Comparison of ENCODE assay signal across 11 cellular contexts in the genomic region with DNA sequence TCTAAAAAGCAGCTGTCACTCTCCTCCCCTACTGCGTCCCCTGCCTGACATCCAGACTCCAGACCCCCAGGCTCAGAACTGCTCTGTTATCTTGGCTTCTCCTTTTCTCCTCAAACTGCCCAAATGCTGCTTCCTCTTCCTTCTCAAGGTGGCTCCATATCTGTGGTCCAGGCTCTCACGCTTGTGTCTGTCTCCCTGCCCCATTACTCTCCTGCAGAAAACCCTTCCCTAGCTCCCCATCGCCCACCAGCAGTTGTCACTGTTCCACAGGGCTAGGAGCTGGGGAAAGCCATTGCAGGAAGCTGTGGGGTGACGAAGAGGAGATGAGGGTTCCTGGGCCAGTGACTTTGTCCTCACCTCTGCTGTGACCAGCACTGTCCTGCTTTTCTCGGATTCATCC. TPM values are rescaled to one million over a fixed set of nuclear protein-coding genes. Genes with fewer than 3 reads are reported as not detected.
A peak's percentile ranks its signal among the peaks of the same experiment; 100 is the strongest.
DNase-seq lines count a peak whose midpoint lies in the region; ATAC-seq, FAIRE-seq and TF ChIP-seq lines count a peak whose summit lies in the region.
"Had no signal": no experiment of that assay in that cellular context is flagged by ENCODE, and none has a peak within 500 bp of the region (broad histone marks: within the 10 kb centered on the region; RNA-seq: fewer than 3 reads in every experiment).

No MANE protein-coding gene starts in this region.

- H3K27me3 ChIP-seq in K562 (ENCODE audit: control insufficient read depth in 2 of 2, insufficient read depth in 2 of 2, low read length in 2 of 2): peaks cover 0 to 3% of the 10 kb centered on the region in 2 experiments; a peak in 1 of 5 replicates
- H3K27me3 ChIP-seq: gastroesophageal sphincter had no signal

- CTCF ChIA-PET in K562 (lab: Yijun Ruan, JAX; ENCODE audit: low intra/inter-chr PET ratio): interaction anchor here (0.7 to 1.6 kb wide), 2 partner anchors 182 to 192 kb away, joined by 3 read pairs; no protein-coding TSS in a partner anchor

- H3K9me3 ChIP-seq in K562 (replicated peaks; ENCODE audit: control insufficient read depth, insufficient read depth, low read depth, low read length): no peaks in the 10 kb centered on the region
- H3K9me3 ChIP-seq: gastroesophageal sphincter had no signal

- no peak overlapping the region for H3K4me2 ChIP-seq in K562 (ENCODE audit: insufficient read depth, low read length)

- ATAC-seq in K562: peak; percentile 48
- ATAC-seq: gastroesophageal sphincter, natural killer cell had no signal

- no peaks in the 10 kb centered on the region for H3K79me2 ChIP-seq in K562 (ENCODE audit: control insufficient read depth, insufficient read depth, low read length)

- H3K9ac ChIP-seq in K562 (ENCODE audit: insufficient read depth in 1 of 2, low read depth in 2 of 2, low read length in 2 of 2): no peak overlapping the region

- in situ Hi-C loops in K562 (cut with MboI): no loop called here

- POLR2A ChIA-PET in K562 (lab: Yijun Ruan, JAX): interaction anchor here (0.6 to 1.1 kb wide), 3 partner anchors 9 to 718 kb away, joined by 3 to 4 read pairs (median 3); no protein-coding TSS in a partner anchor

- H2AFZ ChIP-seq in K562 (ENCODE audit: low read depth, low read length): no peak overlapping the region

- TF ChIP-seq POLR2A in K562 (conservative IDR thresholded peaks at IDR 0.05): no peak

- no TSS peak for BruUV-seq in K562 (replicated peaks; lab: Mats Ljungman, UMichigan)

- no peaks in the 10 kb centered on the region for H3K36me3 ChIP-seq in K562 (ENCODE audit: control insufficient read depth, insufficient read depth, low read length)
- H3K36me3 ChIP-seq: gastroesophageal sphincter had no signal

- peak in 1 of 2 experiments; percentile 49; a peak in 2 of 4 replicates for TF ChIP-seq RAD21 in K562 (CRISPR knock-in tag; conservative IDR thresholded peaks at IDR 0.05 in 1 of 2, IDR thresholded peaks at IDR 0.05 in 1 of 2)

- TF ChIP-seq EP300 in K562 (IDR thresholded peaks at IDR 0.05; ENCODE audit: low read length): no peak

- no peaks in the 10 kb centered on the region for H4K20me1 ChIP-seq in K562 (replicated peaks; ENCODE audit: control insufficient read depth, insufficient read depth, low read length)

- DNase-seq in DMS53 (lab: John Stamatoyannopoulos, UW): peak; percentile 57
- DNase-seq in DMS53 treated with DMSO at 0.1 percent for 48 hours (lab: John Stamatoyannopoulos, UW; ENCODE audit: unreplicated experiment): no peak
- peak; percentile 70 for DNase-seq in HuH-7 (ENCODE audit: low spot score)
- DNase-seq in K562 (ENCODE audit: extremely low read depth in 1 of 4, low spot score in 3 of 4): no peak
- DNase-seq in lung microvascular endothelial cell (ENCODE audit: low read depth in 2 of 2): peak; percentile 38 to 67
- no peak for DNase-seq in stimulated activated CD4-positive, alpha-beta T cell treated with anti-CD3 and anti-CD28 coated beads, Interleukin-4, amount 100 ng/mL, for 4 hours
- no peak for DNase-seq in HTR-8/SVneo (ENCODE audit: insufficient read length, low spot score)
- no peak for DNase-seq in pons (ENCODE audit: low spot score)
- DNase-seq: natural killer cell had no signal

- H3K4me1 ChIP-seq in K562 (replicated peaks in 1 of 2; ENCODE audit: control insufficient read depth in 2 of 2, insufficient read depth in 2 of 2, low read length in 2 of 2): no peaks in the 10 kb centered on the region
- H3K4me1 ChIP-seq: gastroesophageal sphincter had no signal

- peak in 2 of 3 experiments; percentile 34 to 47; a peak in 4 of 6 replicates for TF ChIP-seq CTCF in K562 (IDR thresholded peaks at IDR 0.05 in 2 of 3, conservative IDR thresholded peaks at IDR 0.05 in 1 of 3; ENCODE audit: insufficient read depth in 2 of 3, low read depth in 1 of 3, low read length in 3 of 3)

- FAIRE-seq in K562 (lab: Jason Lieb, UNC): no peak
- FAIRE-seq in HTR-8/SVneo (lab: Jason Lieb, UNC): no peak

- no peaks in the 10 kb centered on the region for H3K9me1 ChIP-seq in K562 (ENCODE audit: control insufficient read depth, insufficient read depth, low read length)

- H3K4me3 ChIP-seq in K562: no peak overlapping the region
- H3K4me3 ChIP-seq: gastroesophageal sphincter had no signal

- no peak overlapping the region for H3K27ac ChIP-seq in K562 (ENCODE audit: extremely low read depth, low read depth, low read length)
- H3K27ac ChIP-seq: gastroesophageal sphincter had no signal

- 21% methylated on average over 5 of the region's 5 CpGs for WGBS in K562 (ENCODE audit: insufficient coverage, low coverage, missing lambda C conversion rate)

- intact Hi-C loops in K562 (cut with micrococcal nuclease): loop anchor here (10.0 kb wide), 1 partner anchor 89 kb away; no protein-coding TSS in a partner anchor

TF ChIP-seq in K562, 482 proteins besides CTCF, POLR2A, EP300 and RAD21:
- TF ChIP-seq ZNF668 (CRISPR knock-in tag; IDR thresholded peaks at IDR 0.05) (no peak), NR2C2 (CRISPR knock-in tag; IDR thresholded peaks at IDR 0.05) (no peak), NR2C2 (tag; IDR thresholded peaks at IDR 0.05) (no peak)
- TF ChIP-seq, protein P1, sequence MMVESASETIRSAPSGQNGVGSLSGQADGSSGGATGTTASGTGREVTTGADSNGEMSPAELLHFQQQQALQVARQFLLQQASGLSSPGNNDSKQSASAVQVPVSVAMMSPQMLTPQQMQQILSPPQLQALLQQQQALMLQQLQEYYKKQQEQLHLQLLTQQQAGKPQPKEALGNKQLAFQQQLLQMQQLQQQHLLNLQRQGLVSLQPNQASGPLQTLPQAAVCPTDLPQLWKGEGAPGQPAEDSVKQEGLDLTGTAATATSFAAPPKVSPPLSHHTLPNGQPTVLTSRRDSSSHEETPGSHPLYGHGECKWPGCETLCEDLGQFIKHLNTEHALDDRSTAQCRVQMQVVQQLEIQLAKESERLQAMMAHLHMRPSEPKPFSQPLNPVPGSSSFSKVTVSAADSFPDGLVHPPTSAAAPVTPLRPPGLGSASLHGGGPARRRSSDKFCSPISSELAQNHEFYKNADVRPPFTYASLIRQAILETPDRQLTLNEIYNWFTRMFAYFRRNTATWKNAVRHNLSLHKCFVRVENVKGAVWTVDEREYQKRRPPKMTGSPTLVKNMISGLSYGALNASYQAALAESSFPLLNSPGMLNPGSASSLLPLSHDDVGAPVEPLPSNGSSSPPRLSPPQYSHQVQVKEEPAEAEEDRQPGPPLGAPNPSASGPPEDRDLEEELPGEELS (CRISPR knock-in tag; IDR thresholded peaks at IDR 0.05; ENCODE audit: borderline replicate concordance): no peak

RNA-seq across cellular contexts. Expression of a gene that starts 30.7 kb away (rescaled TPM):
- not detected in 2 replicates for total RNA-seq in K562 (2011; cell fraction: chromatin; rRNA removed; ENCODE audit: low replicate concordance)
- total RNA-seq in K562 (2011; cell fraction: nucleolus; rRNA removed): not detected in 2 replicates
- not detected in 2 replicates for total RNA-seq in K562 (2011; cell fraction: nucleoplasm; rRNA removed)
- total RNA-seq in K562 (2014; rRNA removed) (not detected in 2 replicates), K562 (2014; rRNA removed; fragmentation: Illumina TruSeq; extraction: Trizol) (not detected in 2 replicates), K562 (2015; rRNA removed; fragmentation: Illumina TruSeq; extraction: Trizol) (not detected in 2 replicates), K562 (2021) (0.07 and 0.18 TPM in 2 replicates), lung microvascular endothelial cell (17.9 and 38.3 TPM in 2 replicates)
- polyA plus RNA-seq in K562 (2011; rRNA removed) (not detected in 2 replicates), K562 (2014; fragmentation: Illumina TruSeq; extraction: Trizol) (0.01 TPM in 1 of 2 replicates, not detected in the other), K562 (2014; fragmentation: Nextera tagmentation; extraction: Ambion mirVana) (not detected), K562 (2014; rRNA removed) (not detected in 2 replicates)
- not detected in 2 replicates for polyA plus RNA-seq in K562 (2011; cell fraction: cytosol; rRNA removed)
- 0.01 TPM in 1 of 2 replicates, not detected in the other for polyA plus RNA-seq in K562 (2011; cell fraction: nucleus; rRNA removed)
- polyA plus RNA-seq in K562 (2012): 0.01 TPM in 1 of 2 replicates, not detected in the other
- not detected in 2 replicates for polyA minus RNA-seq in K562 (2011; rRNA and poly(A)+ RNA removed)
- polyA minus RNA-seq in K562 (2011; cell fraction: cytosol; rRNA and poly(A)+ RNA removed): not detected in 2 replicates
- polyA minus RNA-seq in K562 (2011; cell fraction: nucleus; rRNA and poly(A)+ RNA removed): not detected in 2 replicates
- total RNA-seq: activated CD8-positive, alpha-beta memory T cell treated with anti-CD3 and anti-CD28 coated beads for 36 hours; natural killer cell had no signal

Comparison
In these comparisons a context has a peak if more than half of its experiments do, and no peak if none do; other contexts are left out.
1. DNase-seq: peak in DMS53 (single experiment), HuH-7 (single experiment) and lung microvascular endothelial cell (2 of 2); none in DMS53 treated with DMSO at 0.1 percent for 48 hours (single experiment), K562 (0 of 4), stimulated activated CD4-positive, alpha-beta T cell treated with anti-CD3 and anti-CD28 coated beads, Interleukin-4, amount 100 ng/mL, for 4 hours (0 of 2), HTR-8/SVneo (single experiment) and pons (single experiment).
2. RNA of a gene that starts 30.7 kb away (total RNA-seq): 17.9 to 38.3 TPM in lung microvascular endothelial cell; 0.07 to 0.18 TPM in K562; every median in the first group is over 10 times any median in the second.